20 cellular contexts compared by ENCODE assay signal in genomic region chr1:187928717-187929116, GRCh38.
DNase-seq lines count a peak whose midpoint lies in the region; FAIRE-seq and TF ChIP-seq lines count a peak whose summit lies in the region.
"Had no signal": no experiment of that assay in that cellular context is flagged by ENCODE, and none has a peak within 500 bp of the region (broad histone marks: within the 10 kb centered on the region; RNA-seq: fewer than 3 reads in every experiment).

No MANE protein-coding gene starts in this region.

- H2BK120ac ChIP-seq in H1 (replicated peaks; ENCODE audit: low read depth, low read length), result no peak overlapping the region
- H2BK120ac ChIP-seq in mesendoderm (ENCODE audit: low read depth, low read length), result no peak overlapping the region

- peak overlapping the region; percentile 37 for H4K91ac ChIP-seq in H1 (replicated peaks; ENCODE audit: insufficient read length, low read length)

- H3K79me1 ChIP-seq in H1 (ENCODE audit: low read depth, low read length), result no peaks in the 10 kb centered on the region
- H3K79me1 ChIP-seq in mesendoderm (ENCODE audit: low read length), result no peaks in the 10 kb centered on the region

- no peaks in the 10 kb centered on the region for H3K23me2 ChIP-seq in H1 (ENCODE audit: low read depth, low read length)

- H4K8ac ChIP-seq in H1 (ENCODE audit: extremely low read depth, insufficient read depth, low read length), result no peak overlapping the region
- no peak overlapping the region for H4K8ac ChIP-seq in mesendoderm (ENCODE audit: low read depth, low read length)

- H3K79me2 ChIP-seq in H1 (ENCODE audit: control insufficient read depth in 1 of 2, insufficient read depth in 2 of 2, low read length in 2 of 2), result no peaks in the 10 kb centered on the region
- H3K79me2 ChIP-seq in mesendoderm (ENCODE audit: control insufficient read depth, insufficient read depth, low read length), result no peaks in the 10 kb centered on the region

- H3K36me3 ChIP-seq in BLaER1 (no peaks in the 10 kb centered on the region), HUES48 (ENCODE audit: control insufficient read depth, insufficient read depth, low read length) (no peaks in the 10 kb centered on the region), H1 (ENCODE audit: control insufficient read depth in 2 of 4, insufficient read depth in 4 of 4, low read length in 3 of 4) (no peaks in the 10 kb centered on the region), mesendoderm (ENCODE audit: control insufficient read depth, insufficient read depth, low read length) (no peaks in the 10 kb centered on the region)
- H3K36me3 ChIP-seq: SJCRH30 had no signal

- H2BK15ac ChIP-seq in H1 (ENCODE audit: low read length) (no peak overlapping the region), mesendoderm (replicated peaks; ENCODE audit: low read depth) (no peak overlapping the region)

- H3K9ac ChIP-seq in BLaER1 (no peak overlapping the region), HUES48 (ENCODE audit: low read depth, low read length) (no peak overlapping the region), H1 (replicated peaks in 1 of 4; ENCODE audit: extremely low read depth in 1 of 4, low read depth in 3 of 4, low read length in 3 of 4) (no peak overlapping the region; a peak in 1 of 7 replicates), mesendoderm (ENCODE audit: low read length) (no peak overlapping the region)

- H3K56ac ChIP-seq in H1 (replicated peaks; ENCODE audit: insufficient read length, low read depth, low read length) (no peak overlapping the region), mesendoderm (ENCODE audit: low read length) (no peak overlapping the region)

- no peak overlapping the region for H3K18ac ChIP-seq in H1 (ENCODE audit: extremely low read depth, low read length)
- peak overlapping the region; percentile 51 for H3K18ac ChIP-seq in mesendoderm (ENCODE audit: low read length)

- WGBS in H1 (ENCODE audit: extremely low coverage in 1 of 2, insufficient coverage in 1 of 2, insufficient read length in 1 of 2, insufficient replicate concordance in 2 of 2, low coverage in 1 of 2, low lambda C conversion rate in 2 of 2, missing lambda C conversion rate in 1 of 2), 2 experiments, result 83% methylated on average over 2 of the region's 2 CpGs; no CpG with 5 or more reads in 1 of the 2 experiments
- WGBS in mesendoderm (ENCODE audit: extremely low coverage, insufficient coverage, low lambda C conversion rate), result no CpG with 5 or more reads among the region's 2 CpGs

- H3K4me2 ChIP-seq in BLaER1 (no peak overlapping the region), H1 (ENCODE audit: insufficient read depth in 1 of 2, low read depth in 2 of 2, low read length in 2 of 2) (no peak overlapping the region), mesendoderm (ENCODE audit: low read length) (no peak overlapping the region)

- no peak for TF ChIP-seq EP300 in H1 (IDR thresholded peaks at IDR 0.05; ENCODE audit: borderline replicate concordance in 1 of 2, low read depth in 2 of 2, low read length in 2 of 2)

- H3K4me1 ChIP-seq in BLaER1 (peaks cover 9% of the 10 kb centered on the region), HUES48 (ENCODE audit: control insufficient read depth, insufficient read depth, low read length) (peaks cover 21% of the 10 kb centered on the region), H1 (replicated peaks in 1 of 4; ENCODE audit: control insufficient read depth in 3 of 4, insufficient read depth in 4 of 4, low read length in 3 of 4) (peaks cover 2 to 5% (median 4%) of the 10 kb centered on the region in 4 experiments; a peak in 3 of 7 replicates), mesendoderm (ENCODE audit: control insufficient read depth, low read depth, low read length) (no peaks in the 10 kb centered on the region)
- H3K4me1 ChIP-seq: SJCRH30 had no signal

- H2BK20ac ChIP-seq in H1 (ENCODE audit: low read length), result no peak overlapping the region

- H2AK5ac ChIP-seq in H1 (ENCODE audit: low read depth, low read length) (no peak overlapping the region), mesendoderm (ENCODE audit: low read length) (no peak overlapping the region)

- no peak overlapping the region for H3K14ac ChIP-seq in H1 (ENCODE audit: insufficient read length)

- no peak for TF ChIP-seq RAD21 in H1 (IDR thresholded peaks at IDR 0.05 in 1 of 2, conservative IDR thresholded peaks at IDR 0.05 in 1 of 2; ENCODE audit: low read depth in 2 of 2, low read length in 2 of 2)

- H4K20me1 ChIP-seq in BLaER1 (no peaks in the 10 kb centered on the region), H1 (replicated peaks in 1 of 2; ENCODE audit: control insufficient read depth in 1 of 2, insufficient read depth in 2 of 2, low read length in 2 of 2) (no peaks in the 10 kb centered on the region)

- H3K4ac ChIP-seq in H1 (replicated peaks; ENCODE audit: insufficient read length, low read depth, low read length) (peak overlapping the region; percentile 16), mesendoderm (ENCODE audit: low read depth, low read length) (no peak overlapping the region)

- no peak overlapping the region for H2BK12ac ChIP-seq in H1 (ENCODE audit: low read depth, low read length)

- H4K5ac ChIP-seq in H1 (ENCODE audit: insufficient read length, low read depth, low read length) (no peak overlapping the region), mesendoderm (ENCODE audit: low read length) (no peak overlapping the region)

- H3K4me3 ChIP-seq in BLaER1, result no peak overlapping the region
- H3K4me3 ChIP-seq in HUES48 (ENCODE audit: low read depth, low read length), result no peak overlapping the region
- no peak overlapping the region for H3K4me3 ChIP-seq in H1 (ENCODE audit: extremely low read depth in 1 of 4, insufficient read depth in 2 of 4, low read depth in 3 of 4, low read length in 4 of 4)
- H3K4me3 ChIP-seq in mesendoderm (ENCODE audit: low read length), result no peak overlapping the region
- H3K4me3 ChIP-seq: SJCRH30 had no signal

- DNase-seq in H1 (ENCODE audit: low read depth in 1 of 2, low spot score in 2 of 2) (no peak), mesendoderm (no peak), kidney tubule cell (ENCODE audit: low spot score) (no peak), MV-4-11 (lab: John Stamatoyannopoulos, UW) (no peak), DMS153 treated with DMSO at 0.1 percent for 48 hours (lab: John Stamatoyannopoulos, UW; ENCODE audit: unreplicated experiment) (no peak), cortex of kidney (lab: John Stamatoyannopoulos, UW) (no peak)
- DNase-seq: AML-193; CD8-positive, alpha-beta memory T cell; DMS153; Karpas-422; NCI-H1694; NCI-H2081 treated with DMSO at 0.1 percent for 48 hours; NCI-H774; NK-92 treated with Interleukin-12 subunit alpha and Interleukin-12 subunit beta, amount 100 ng/mL, for 24 hours had no signal

- H2AFZ ChIP-seq in H1 (ENCODE audit: low read length), result peak overlapping the region; percentile 45; the same call in 1 of the 2 replicates

- peaks cover 8% of the 10 kb centered on the region; the same call in 1 of the 2 replicates for H3K9me3 ChIP-seq in BLaER1
- H3K9me3 ChIP-seq in HUES48 (ENCODE audit: control insufficient read depth, insufficient read depth, low read length), result no peaks in the 10 kb centered on the region
- no peaks in the 10 kb centered on the region for H3K9me3 ChIP-seq in H1 (ENCODE audit: insufficient read depth in 2 of 2, low read depth in 1 of 2, low read length in 1 of 2)
- H3K9me3 ChIP-seq: SJCRH30 had no signal

- no peak for TF ChIP-seq POLR2A in H1 (IDR thresholded peaks at IDR 0.05; ENCODE audit: control extremely low read depth in 1 of 2, low read depth in 2 of 2, low read length in 2 of 2)

- no peak overlapping the region for H2BK5ac ChIP-seq in H1 (ENCODE audit: low read depth, low read length)
- H2BK5ac ChIP-seq in mesendoderm (ENCODE audit: low read length), result no peak overlapping the region

- H3K23ac ChIP-seq in H1 (ENCODE audit: insufficient read length), result no peak overlapping the region
- H3K23ac ChIP-seq in mesendoderm (ENCODE audit: low read length), result no peak overlapping the region

- POLR2A ChIA-PET in H1 (lab: Charles Lee; ENCODE audit: partially characterized antibody), result no interaction called here

- H3K27ac ChIP-seq in BLaER1 (peak overlapping the region; percentile 33; the same call in 1 of the 2 replicates), HUES48 (ENCODE audit: low read depth, low read length) (peak overlapping the region; percentile 4), H1 (ENCODE audit: low read depth, low read length) (no peak overlapping the region), mesendoderm (ENCODE audit: low read depth, low read length) (no peak overlapping the region)
- H3K27ac ChIP-seq: C4-2B, HL-60, SJCRH30 had no signal

- H3K27me3 ChIP-seq in BLaER1 (no peaks in the 10 kb centered on the region), HUES48 (ENCODE audit: control insufficient read depth, insufficient read depth, low read length) (no peaks in the 10 kb centered on the region), H1 (replicated peaks in 1 of 4; ENCODE audit: control insufficient read depth in 3 of 4, extremely low read depth in 1 of 4, insufficient read depth in 3 of 4, low read length in 3 of 4) (no peaks in the 10 kb centered on the region), mesendoderm (ENCODE audit: insufficient read depth, low read length, poor library complexity) (no peaks in the 10 kb centered on the region)
- H3K27me3 ChIP-seq: SJCRH30 had no signal

- CTCF ChIA-PET in H1 (lab: Charles Lee; ENCODE audit: partially characterized antibody), result interaction anchor here (0.6 to 2.9 kb wide), 27 partner anchors 8 to 666 kb away, joined by 3 to 11 read pairs (median 3); no protein-coding TSS in a partner anchor

- no peak for TF ChIP-seq CTCF in H1 (IDR thresholded peaks at IDR 0.05; ENCODE audit: control extremely low read depth in 1 of 3, insufficient read depth in 1 of 3, low read depth in 1 of 3, low read length in 3 of 3)

- peak; percentile 55 for FAIRE-seq in H1 (lab: Jason Lieb, UNC)
- FAIRE-seq: GM18507 had no signal

TF ChIP-seq in H1, 55 proteins besides CTCF, POLR2A, EP300 and RAD21:
- TF ChIP-seq SUZ12 (IDR thresholded peaks at IDR 0.05; ENCODE audit: low read length) (no peak), NRF1 (IDR thresholded peaks at IDR 0.05; ENCODE audit: low read depth, low read length) (no peak), TBP (IDR thresholded peaks at IDR 0.05; ENCODE audit: low read depth, low read length) (no peak), USF2 (IDR thresholded peaks at IDR 0.05; ENCODE audit: low read length) (no peak), KDM5A (IDR thresholded peaks at IDR 0.05; ENCODE audit: low read length) (no peak), CREB1 (IDR thresholded peaks at IDR 0.05) (no peak), BCL11A (IDR thresholded peaks at IDR 0.05; ENCODE audit: low read depth in 2 of 2, low read length in 2 of 2) (no peak), CHD2 (IDR thresholded peaks at IDR 0.05; ENCODE audit: low read length) (no peak), CBX5 (IDR thresholded peaks at IDR 0.05; ENCODE audit: low read depth, low read length) (no peak)

Comparison
In these comparisons a context has a peak if more than half of its experiments do, and no peak if none do; other contexts are left out.
1. H3K27ac ChIP-seq: peak in BLaER1 (single experiment) and HUES48 (single experiment); none in H1 (single experiment) and mesendoderm (single experiment).